ENCODE assay signal across 2 cellular contexts in the genomic region with DNA sequence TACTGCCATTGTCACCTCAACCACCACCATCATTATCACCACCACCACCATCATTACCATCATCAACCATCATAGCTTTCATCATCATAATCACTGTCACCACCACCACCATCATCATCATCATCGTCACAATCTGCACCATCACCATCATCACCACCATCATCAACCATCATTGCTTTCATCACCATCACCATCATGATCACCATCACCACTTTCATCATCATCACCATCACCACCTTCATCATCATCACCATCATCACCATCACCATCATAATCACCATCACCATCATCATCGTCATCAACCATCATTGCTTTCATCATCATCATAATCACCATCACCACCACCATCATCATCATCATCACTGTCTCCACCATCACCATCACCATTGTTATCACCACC.
TF ChIP-seq lines count a peak whose summit lies in the region.

No MANE protein-coding gene starts in this region.

TF ChIP-seq in HepG2, 621 proteins besides CTCF, POLR2A, EP300 and RAD21:
- TF ChIP-seq CREB1 (IDR thresholded peaks at IDR 0.05) (peak; percentile 97), CREB1 (CRISPR knock-in tag; IDR thresholded peaks at IDR 0.05) (no peak), ZNF101 (CRISPR knock-in tag; IDR thresholded peaks at IDR 0.05; ENCODE audit: borderline replicate concordance, low read depth) (no peak), ATF7 (IDR thresholded peaks at IDR 0.05) (peak; percentile 50; the same call in 1 of the 2 replicates), ATF7 (CRISPR knock-in tag; IDR thresholded peaks at IDR 0.05) (no peak)

TF ChIP-seq in IMR-90, 13 proteins besides CTCF, POLR2A, EP300 and RAD21:
- TF ChIP-seq RCOR1 (IDR thresholded peaks at IDR 0.05; ENCODE audit: insufficient replicate concordance, low read length) (no peak), SMC3 (IDR thresholded peaks at IDR 0.05; ENCODE audit: low read depth, low read length) (no peak), CHD1 (IDR thresholded peaks at IDR 0.05; ENCODE audit: low read depth, low read length) (no peak), CEBPB (IDR thresholded peaks at IDR 0.05; ENCODE audit: low read depth, low read length) (no peak), MAZ (IDR thresholded peaks at IDR 0.05; ENCODE audit: borderline replicate concordance, low read depth, low read length) (no peak), MAFK (IDR thresholded peaks at IDR 0.05; ENCODE audit: low read depth, low read length) (no peak), RFX5 (IDR thresholded peaks at IDR 0.05; ENCODE audit: low read depth, low read length) (no peak), FOS (IDR thresholded peaks at IDR 0.05; ENCODE audit: low read depth, low read length) (no peak), BHLHE40 (IDR thresholded peaks at IDR 0.05; ENCODE audit: low read depth, low read length) (no peak), NFE2L2 (IDR thresholded peaks at IDR 0.05; ENCODE audit: low read depth, low read length) (no peak)
- TF ChIP-seq, protein P1, sequence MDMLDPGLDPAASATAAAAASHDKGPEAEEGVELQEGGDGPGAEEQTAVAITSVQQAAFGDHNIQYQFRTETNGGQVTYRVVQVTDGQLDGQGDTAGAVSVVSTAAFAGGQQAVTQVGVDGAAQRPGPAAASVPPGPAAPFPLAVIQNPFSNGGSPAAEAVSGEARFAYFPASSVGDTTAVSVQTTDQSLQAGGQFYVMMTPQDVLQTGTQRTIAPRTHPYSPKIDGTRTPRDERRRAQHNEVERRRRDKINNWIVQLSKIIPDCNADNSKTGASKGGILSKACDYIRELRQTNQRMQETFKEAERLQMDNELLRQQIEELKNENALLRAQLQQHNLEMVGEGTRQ (IDR thresholded peaks at IDR 0.05; ENCODE audit: low read depth, low read length): no peak
